Comparison of ENCODE assay signal across 24 cellular contexts in the genomic region with DNA sequence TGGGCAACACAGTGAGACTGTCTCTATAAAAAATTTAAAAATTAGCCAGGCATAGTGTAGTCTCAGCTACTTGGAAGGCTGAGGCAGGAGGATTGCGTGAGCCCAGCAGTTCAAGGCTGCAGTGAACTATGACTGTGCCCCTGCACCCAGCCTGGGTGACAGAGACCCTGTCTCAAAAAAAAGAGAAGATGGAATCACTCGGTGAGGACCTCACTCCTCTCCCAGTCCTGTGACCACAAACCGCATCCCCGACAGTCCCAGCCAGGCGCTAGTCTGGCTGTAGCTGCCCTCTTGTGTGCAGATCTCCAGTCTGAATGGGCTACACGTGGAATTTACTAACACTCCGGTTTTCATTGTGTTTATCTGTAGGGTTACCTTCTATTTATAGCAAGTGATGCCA. TPM values are rescaled to one million over a fixed set of nuclear protein-coding genes. Genes with fewer than 3 reads are reported as not detected.
DNase-seq lines count a peak whose midpoint lies in the region; ATAC-seq, FAIRE-seq and TF ChIP-seq lines count a peak whose summit lies in the region.
"Had no signal": no experiment of that assay in that cellular context is flagged by ENCODE, and none has a peak within 500 bp of the region (broad histone marks: within the 10 kb centered on the region; RNA-seq: fewer than 3 reads in every experiment).

No MANE protein-coding gene starts in this region.

- TF ChIP-seq CTCF in astrocyte (IDR thresholded peaks at IDR 0.05; ENCODE audit: insufficient read depth, low read depth, low read length) (no peak), spleen (IDR thresholded peaks at IDR 0.05 in 8 of 11, conservative IDR thresholded peaks at IDR 0.05 in 3 of 11) (no peak)

- H3K79me2 ChIP-seq in astrocyte (ENCODE audit: insufficient read depth, low read length): peaks cover 37% of the 10 kb centered on the region

- H3K4me3 Mint-ChIP-seq in CD4-positive, CD25-positive, alpha-beta regulatory T cell: no peak overlapping the region
- no peak overlapping the region for H3K4me3 Mint-ChIP-seq in astrocyte (ENCODE audit: unreplicated experiment)
- H3K4me3 Mint-ChIP-seq: CD4-positive, alpha-beta T cell; HFFc6 had no signal

- peaks cover 69% of the 10 kb centered on the region for H4K20me1 ChIP-seq in astrocyte (ENCODE audit: insufficient read depth, low read length)

- peaks cover 13 to 38% (median 22%) of the 10 kb centered on the region in 4 donors for H3K4me1 Mint-ChIP-seq in CD4-positive, CD25-positive, alpha-beta regulatory T cell
- H3K4me1 Mint-ChIP-seq in astrocyte (ENCODE audit: low read depth, unreplicated experiment): peaks cover 11% of the 10 kb centered on the region

- intact Hi-C loops in spleen (cut with DNase I; ENCODE audit: low total_unique reads): no loop called here

- no peak for TF ChIP-seq POLR2A in spleen (IDR thresholded peaks at IDR 0.05)

- H3K27ac ChIP-seq in CD4-positive, CD25-positive, alpha-beta regulatory T cell (ENCODE audit: insufficient read depth, low read length, poor library complexity, severe bottlenecking): no peak overlapping the region
- H3K27ac ChIP-seq in astrocyte (ENCODE audit: low read depth, low read length) (no peak overlapping the region), spleen (peak overlapping the region in 1 of 8 donors; percentile 35)
- H3K27ac ChIP-seq: A549, SJSA1 had no signal

- in situ Hi-C loops in KBM-7 (cut with MboI; ENCODE audit: low pct_unique_long_range_greater_than_20kb, low sequenced_read_pairs): loop anchor here (25.0 kb wide), 1 partner anchor 394 kb away; no protein-coding TSS in a partner anchor

- H3K27me3 ChIP-seq in CD4-positive, CD25-positive, alpha-beta regulatory T cell (ENCODE audit: control insufficient read depth, insufficient read depth, low read length): no peaks in the 10 kb centered on the region
- H3K27me3 ChIP-seq in astrocyte (ENCODE audit: insufficient read depth, low read length): no peaks in the 10 kb centered on the region
- H3K27me3 ChIP-seq in spleen (replicated peaks in 1 of 7): no peaks in the 10 kb centered on the region
- H3K27me3 ChIP-seq: SJSA1 had no signal

- no peaks in the 10 kb centered on the region for H3K27me3 Mint-ChIP-seq in CD4-positive, CD25-positive, alpha-beta regulatory T cell
- H3K27me3 Mint-ChIP-seq in astrocyte (ENCODE audit: low read depth, unreplicated experiment): no peaks in the 10 kb centered on the region
- H3K27me3 Mint-ChIP-seq: CD4-positive, alpha-beta T cell had no signal

- H3K36me3 Mint-ChIP-seq in CD4-positive, CD25-positive, alpha-beta regulatory T cell: peaks cover 28% of the 10 kb centered on the region
- peaks cover 25% of the 10 kb centered on the region for H3K36me3 Mint-ChIP-seq in astrocyte (ENCODE audit: low read depth, unreplicated experiment)

- H3K4me3 ChIP-seq in CD4-positive, CD25-positive, alpha-beta regulatory T cell (ENCODE audit: low read depth, low read length): no peak overlapping the region
- H3K4me3 ChIP-seq in astrocyte (ENCODE audit: insufficient read depth, low read depth, low read length) (no peak overlapping the region), spleen (no peak overlapping the region)
- H3K4me3 ChIP-seq: A549, SJSA1 had no signal

- 42 to 72% (median 55%) methylated on average over 7 of the region's 7 CpGs for WGBS in spleen, 5 donors

- H3K27ac Mint-ChIP-seq in CD4-positive, CD25-positive, alpha-beta regulatory T cell: peak overlapping the region in 2 of 3 donors; percentile 20
- H3K27ac Mint-ChIP-seq in astrocyte (ENCODE audit: unreplicated experiment): peak overlapping the region; percentile 58
- H3K27ac Mint-ChIP-seq: CD4-positive, alpha-beta T cell; HFFc6 had no signal

- ATAC-seq in CD4-positive, CD25-positive, alpha-beta regulatory T cell (ENCODE audit: low read depth in 2 of 2): no peak
- ATAC-seq in GM19328 (IDR thresholded peaks at IDR 0.05; ENCODE audit: unreplicated experiment) (no peak), GM18909 (IDR thresholded peaks at IDR 0.05; ENCODE audit: poor library complexity, unreplicated experiment) (no peak)
- ATAC-seq: Right ventricle myocardium inferior had no signal

- no peak for FAIRE-seq in astrocyte (lab: Jason Lieb, UNC)
- FAIRE-seq: A549, G401.6 had no signal

- H3K36me3 ChIP-seq in CD4-positive, CD25-positive, alpha-beta regulatory T cell (ENCODE audit: control insufficient read depth, insufficient read depth, low read length): peaks cover 39% of the 10 kb centered on the region
- H3K36me3 ChIP-seq in astrocyte (ENCODE audit: insufficient read depth, low read length) (peaks cover 12% of the 10 kb centered on the region), spleen (peaks cover 4 to 81% (median 25%) of the 10 kb centered on the region in 6 donors)

- DNase-seq in CD4-positive, CD25-positive, alpha-beta regulatory T cell: no peak
- peak; percentile 52 for DNase-seq in KBM-7
- no peak for DNase-seq in astrocyte (ENCODE audit: low read depth)
- peak; percentile 70 for DNase-seq in spleen
- DNase-seq in NCI-H524 treated with DMSO at 0.1 percent for 48 hours (lab: John Stamatoyannopoulos, UW): no peak
- DNase-seq in NCI-H2081 treated with DMSO at 0.1 percent for 48 hours (lab: John Stamatoyannopoulos, UW): no peak
- DNase-seq: CD4-positive, alpha-beta T cell; COR-L47; HFFc6; KG1; NCI-H1105 treated with DMSO at 0.1 percent for 48 hours; NCI-H2029 treated with DMSO at 0.1 percent for 48 hours; NCI-H2171; NCI-H345; NCI-H82 had no signal

- H2AFZ ChIP-seq in astrocyte (ENCODE audit: low read depth, low read length): no peak overlapping the region

- peaks cover 0 to 2% (median 0%) of the 10 kb centered on the region in 7 donors for H3K9me3 Mint-ChIP-seq in CD4-positive, CD25-positive, alpha-beta regulatory T cell
- no peaks in the 10 kb centered on the region for H3K9me3 Mint-ChIP-seq in astrocyte (ENCODE audit: unreplicated experiment)
- H3K9me3 Mint-ChIP-seq: CD4-positive, alpha-beta T cell; HFFc6 had no signal

- H3K4me1 ChIP-seq in CD4-positive, CD25-positive, alpha-beta regulatory T cell (ENCODE audit: control insufficient read depth, insufficient read depth, low read length, poor library complexity, severe bottlenecking): peaks cover 11% of the 10 kb centered on the region
- H3K4me1 ChIP-seq in astrocyte (ENCODE audit: insufficient read depth, low read length): peaks cover 3% of the 10 kb centered on the region
- peaks cover 28 to 80% (median 59%) of the 10 kb centered on the region in 6 donors for H3K4me1 ChIP-seq in spleen
- H3K4me1 ChIP-seq: A549, SJSA1 had no signal

- no peaks in the 10 kb centered on the region for H3K9me3 ChIP-seq in CD4-positive, CD25-positive, alpha-beta regulatory T cell (ENCODE audit: control insufficient read depth in 2 of 2, low read length in 2 of 2)
- H3K9me3 ChIP-seq in astrocyte (ENCODE audit: insufficient read depth, low read depth, low read length) (no peaks in the 10 kb centered on the region), spleen (no peaks in the 10 kb centered on the region)
- H3K9me3 ChIP-seq: A549, SJSA1 had no signal

- no peak overlapping the region for H3K9ac ChIP-seq in astrocyte (ENCODE audit: low read length)

- H3K4me2 ChIP-seq in astrocyte (ENCODE audit: low read length): no peak overlapping the region
- H3K4me2 ChIP-seq: A549 had no signal

RNA-seq across cellular contexts. Expression of gene DEXI, which starts 11.1 kb away (rescaled TPM):
- 15.7 TPM for total RNA-seq in CD4-positive, CD25-positive, alpha-beta regulatory T cell
- 10 to 100 TPM; 49.4 to 53.5 (median 51.8) TPM for polyA plus RNA-seq in CD4-positive, CD25-positive, alpha-beta regulatory T cell
- total RNA-seq in astrocyte: 39.8 and 46.6 TPM in 2 replicates
- total RNA-seq in spleen: 10 to 100 TPM; 25.4 to 81.5 (median 36.8) TPM
- 10 to 100 TPM; 14.9 to 29.0 (median 21.5) TPM for polyA plus RNA-seq in spleen

RNA-seq across cellular contexts. Expression of gene CLEC16A, which starts 13.2 kb away (rescaled TPM):
- 38.9 TPM for total RNA-seq in CD4-positive, CD25-positive, alpha-beta regulatory T cell
- 10 to 100 TPM; 11.8 to 16.0 (median 12.1) TPM for polyA plus RNA-seq in CD4-positive, CD25-positive, alpha-beta regulatory T cell
- total RNA-seq in astrocyte (31.7 and 32.1 TPM in 2 replicates), spleen (10 to 100 TPM; 32.1 to 54.6 (median 43.8) TPM)
- 10 to 100 TPM in 1 of 3 donors, 1 to 10 TPM in 2; 7.3 to 15.9 (median 8.2) TPM for polyA plus RNA-seq in spleen

RNA-seq across cellular contexts. Expression of gene CIITA, which starts 54.1 kb away (rescaled TPM):
- total RNA-seq in CD4-positive, CD25-positive, alpha-beta regulatory T cell: 35.0 TPM
- polyA plus RNA-seq in CD4-positive, CD25-positive, alpha-beta regulatory T cell: 1 to 10 TPM; 1.9 to 5.5 (median 3.0) TPM
- total RNA-seq in astrocyte: not detected in 2 replicates
- total RNA-seq in spleen: 100 to 1,000 TPM in 6 of 7 donors, 10 to 100 TPM in 1; 88.0 to 179 (median 143) TPM
- polyA plus RNA-seq in spleen: 10 to 100 TPM; 67.0 to 93.6 (median 81.8) TPM
- total RNA-seq: Daoy, H7 had no signal
- polyA plus RNA-seq: BJ had no signal

Comparison
In these comparisons a context has a peak if more than half of its experiments do, and no peak if none do; other contexts are left out.
1. DNase-seq: peak in KBM-7 (single experiment) and spleen (single experiment); none in CD4-positive, CD25-positive, alpha-beta regulatory T cell (0 of 3), astrocyte (single experiment), NCI-H524 treated with DMSO at 0.1 percent for 48 hours (single experiment) and NCI-H2081 treated with DMSO at 0.1 percent for 48 hours (single experiment).
2. RNA of gene CIITA, which starts 54.1 kb away (total RNA-seq): 88.0 to 179 TPM in spleen and 35.0 TPM in CD4-positive, CD25-positive, alpha-beta regulatory T cell (single experiment); not detected in astrocyte; every median in the first group is over 10 times any median in the second.